In the genomic region with DNA sequence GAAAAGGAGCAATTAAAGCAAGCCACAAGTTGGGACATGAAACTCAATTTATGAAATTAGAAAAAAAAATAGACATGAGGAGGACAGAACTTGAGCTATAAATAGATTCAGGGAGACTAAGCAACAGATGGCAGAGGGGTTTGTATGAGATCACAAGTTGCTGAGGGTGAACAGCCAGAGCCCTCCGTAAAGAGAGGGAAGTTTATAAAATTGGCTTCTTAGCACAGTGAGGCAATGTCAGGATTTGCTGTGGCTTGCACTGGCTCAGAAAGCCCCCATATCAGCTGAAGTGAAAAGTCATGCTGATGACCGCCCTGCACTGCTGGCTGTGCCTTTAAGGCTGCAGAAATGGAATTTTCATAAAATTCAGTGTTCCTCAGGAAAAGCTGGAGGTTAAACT, we compare ENCODE assay signal across 16 cellular contexts.
A peak's percentile ranks its signal among the peaks of the same experiment; 100 is the strongest.
DNase-seq lines count a peak whose midpoint lies in the region; ATAC-seq and TF ChIP-seq lines count a peak whose summit lies in the region.
"Had no signal": no experiment of that assay in that cellular context is flagged by ENCODE, and none has a peak within 500 bp of the region (broad histone marks: within the 10 kb centered on the region; RNA-seq: fewer than 3 reads in every experiment).

No MANE protein-coding gene starts in this region.

- H3K9me3 ChIP-seq in HEK293 (ENCODE audit: control insufficient read depth, insufficient read depth, low read depth, low read length) = no peaks in the 10 kb centered on the region
- peaks cover 0 to 10% (median 0%) of the 10 kb centered on the region in 3 donors for H3K9me3 ChIP-seq in gastroesophageal sphincter
- no peaks in the 10 kb centered on the region for H3K9me3 ChIP-seq in gastrocnemius medialis
- no peaks in the 10 kb centered on the region for H3K9me3 ChIP-seq in neural progenitor cell (ENCODE audit: low read depth)

- peaks cover 6% of the 10 kb centered on the region for H3K9me3 Mint-ChIP-seq in neural progenitor cell

- H3K27ac Mint-ChIP-seq in neural progenitor cell = no peak overlapping the region
- H3K27ac Mint-ChIP-seq: activated B cell treated with CpG ODN at 0.5 μM for 24 hours; dendritic cell treated with granulocyte-macrophage colony-stimulating factor and Interleukin-4, amounts not matched to agents 40 ng/mL and 50 ng/mL, for 4 days; IgD-negative memory B cell; stimulated activated naive B cell treated with anti-CD40 and anti-IgM and Interleukin-4, amounts not matched to agents 10 μg/mL and 1 μg/mL and 100 μg/mL, for 72 hours; T-helper 1 cell treated with Interleukin-12 subunit alpha and Interleukin-12 subunit beta and Interleukin-4 antibody, amounts not matched to agents 30 μg/mL and 1 μg/mL, for 36 hours had no signal

- H2AFZ ChIP-seq in neural progenitor cell (replicated peaks) = no peak overlapping the region

- H3K27ac ChIP-seq in HEK293 (ENCODE audit: extremely low read depth, low read depth, low read length) (no peak overlapping the region), gastroesophageal sphincter (peak overlapping the region; percentile 5 to 50 (median 28)), gastrocnemius medialis (peak overlapping the region; percentile 37 to 58 (median 46)), neural progenitor cell (no peak overlapping the region)

- no peaks in the 10 kb centered on the region for H4K20me1 ChIP-seq in neural progenitor cell (ENCODE audit: low read depth)

- intact Hi-C loops in gastrocnemius medialis (cut with DNase I; ENCODE audit: low total_unique reads) = no loop called here

- no peak for ATAC-seq in gastroesophageal sphincter
- peak in 1 of 2 donors; percentile 31 for ATAC-seq in gastrocnemius medialis
- ATAC-seq in GM21825 (IDR thresholded peaks at IDR 0.05; ENCODE audit: unreplicated experiment) = no peak
- ATAC-seq: stimulated activated naive B cell treated with anti-CD40 and anti-IgM and Interleukin-4, amounts not matched to agents 10 μg/mL and 1 μg/mL and 100 μg/mL, for 72 hours had no signal

- no peak for TF ChIP-seq EP300 in gastroesophageal sphincter (IDR thresholded peaks at IDR 0.05)

- H3K79me2 ChIP-seq in neural progenitor cell (ENCODE audit: low read depth) = no peaks in the 10 kb centered on the region

- in situ Hi-C loops in gastrocnemius medialis (cut with MboI; ENCODE audit: low sequenced_read_pairs in 4 of 4) = no loop called here

- no peaks in the 10 kb centered on the region for H3K36me3 Mint-ChIP-seq in neural progenitor cell
- H3K36me3 Mint-ChIP-seq: IgD-negative memory B cell; stimulated activated naive B cell treated with anti-CD40 and anti-IgM and Interleukin-4, amounts not matched to agents 10 μg/mL and 1 μg/mL and 100 μg/mL, for 72 hours had no signal

- H3K27me3 Mint-ChIP-seq in neural progenitor cell (ENCODE audit: insufficient read depth, low read depth) = no peaks in the 10 kb centered on the region
- H3K27me3 Mint-ChIP-seq: dendritic cell treated with granulocyte-macrophage colony-stimulating factor and Interleukin-4, amounts not matched to agents 40 ng/mL and 50 ng/mL, for 4 days; IgD-negative memory B cell; stimulated activated naive B cell treated with anti-CD40 and anti-IgM and Interleukin-4, amounts not matched to agents 10 μg/mL and 1 μg/mL and 100 μg/mL, for 72 hours had no signal

- H3K27me3 ChIP-seq in gastroesophageal sphincter (no peaks in the 10 kb centered on the region), gastrocnemius medialis (no peaks in the 10 kb centered on the region), neural progenitor cell (no peaks in the 10 kb centered on the region)
- H3K27me3 ChIP-seq: spleen had no signal

- no peaks in the 10 kb centered on the region for H3F3A ChIP-seq in neural progenitor cell (ENCODE audit: low read depth)

- no peak overlapping the region for H3K4me3 ChIP-seq in HEK293 (ENCODE audit: low read depth, low read length)
- no peak overlapping the region for H3K4me3 ChIP-seq in gastroesophageal sphincter
- no peak overlapping the region for H3K4me3 ChIP-seq in gastrocnemius medialis
- H3K4me3 ChIP-seq in neural progenitor cell = no peak overlapping the region
- H3K4me3 ChIP-seq: spleen had no signal

- TF ChIP-seq CTCF in HEK293 (tag by site-specific recombination; IDR thresholded peaks at IDR 0.05) (no peak), gastroesophageal sphincter (IDR thresholded peaks at IDR 0.05) (no peak), gastrocnemius medialis (IDR thresholded peaks at IDR 0.05 in 4 of 5, conservative IDR thresholded peaks at IDR 0.05 in 1 of 5) (no peak), neural progenitor cell (IDR thresholded peaks at IDR 0.05) (no peak)

- H3K4me1 ChIP-seq in HEK293 (ENCODE audit: control insufficient read depth, insufficient read depth, low read length) = no peaks in the 10 kb centered on the region; the same call in 1 of the 2 replicates
- peaks cover 6 to 34% (median 11%) of the 10 kb centered on the region in 3 donors for H3K4me1 ChIP-seq in gastroesophageal sphincter
- H3K4me1 ChIP-seq in gastrocnemius medialis = peaks cover 11 to 24% of the 10 kb centered on the region in 2 donors
- H3K4me1 ChIP-seq in neural progenitor cell = peaks cover 13% of the 10 kb centered on the region

- no peak overlapping the region for H3K9ac ChIP-seq in neural progenitor cell

- DNase-seq in NCI-H69 (lab: John Stamatoyannopoulos, UW) (peak; percentile 86), gastrocnemius medialis (no peak), neural progenitor cell (ENCODE audit: low spot score) (no peak), HK-2 (ENCODE audit: unreplicated experiment) (no peak)
- no peak for DNase-seq in activated CD4-positive, alpha-beta T cell treated with anti-CD3 and anti-CD28 coated beads for 48 hours
- DNase-seq: activated B cell treated with CpG ODN at 0.5 μM for 24 hours; NCI-H187; NCI-H774; spleen; stimulated activated naive B cell treated with anti-CD40 and anti-IgM and Interleukin-4, amounts not matched to agents 10 μg/mL and 1 μg/mL and 100 μg/mL, for 72 hours had no signal

- 38% methylated on average over 2 of the region's 2 CpGs; no CpG with 5 or more reads in 1 of the 2 donors for WGBS in gastroesophageal sphincter (ENCODE audit: low coverage in 1 of 2), 2 donors

- CTCF ChIA-PET in HEK293 (lab: Yijun Ruan, JAX) = no interaction called here

- no peaks in the 10 kb centered on the region for H3K36me3 ChIP-seq in HEK293 (ENCODE audit: control insufficient read depth in 2 of 2, insufficient read depth in 1 of 2, low read length in 2 of 2)
- H3K36me3 ChIP-seq in gastroesophageal sphincter = no peaks in the 10 kb centered on the region
- no peaks in the 10 kb centered on the region for H3K36me3 ChIP-seq in gastrocnemius medialis
- no peaks in the 10 kb centered on the region for H3K36me3 ChIP-seq in neural progenitor cell
- H3K36me3 ChIP-seq: spleen had no signal

- no peak overlapping the region for H3K4me3 Mint-ChIP-seq in neural progenitor cell
- H3K4me3 Mint-ChIP-seq: activated B cell treated with CpG ODN at 0.5 μM for 24 hours; dendritic cell treated with granulocyte-macrophage colony-stimulating factor and Interleukin-4, amounts not matched to agents 40 ng/mL and 50 ng/mL, for 4 days; IgD-negative memory B cell; stimulated activated naive B cell treated with anti-CD40 and anti-IgM and Interleukin-4, amounts not matched to agents 10 μg/mL and 1 μg/mL and 100 μg/mL, for 72 hours; T-helper 1 cell treated with Interleukin-12 subunit alpha and Interleukin-12 subunit beta and Interleukin-4 antibody, amounts not matched to agents 30 μg/mL and 1 μg/mL, for 36 hours had no signal

- POLR2A ChIA-PET in HEK293 (lab: Yijun Ruan, JAX) = no interaction called here

- H3K4me2 ChIP-seq in neural progenitor cell = no peak overlapping the region

- TF ChIP-seq POLR2A in gastroesophageal sphincter (IDR thresholded peaks at IDR 0.05) = no peak
- no peak for TF ChIP-seq POLR2A in gastrocnemius medialis (IDR thresholded peaks at IDR 0.05)

- H3K4me1 Mint-ChIP-seq in neural progenitor cell = peaks cover 12% of the 10 kb centered on the region
- H3K4me1 Mint-ChIP-seq: activated B cell treated with CpG ODN at 0.5 μM for 24 hours; stimulated activated naive B cell treated with anti-CD40 and anti-IgM and Interleukin-4, amounts not matched to agents 10 μg/mL and 1 μg/mL and 100 μg/mL, for 72 hours had no signal

TF ChIP-seq in HEK293, 187 proteins besides CTCF, POLR2A, EP300 and RAD21:
- TF ChIP-seq WT1 (tag by site-specific recombination; IDR thresholded peaks at IDR 0.05) (peak; percentile 18; the same call in 1 of the 2 replicates), ZSCAN30 (tag by site-specific recombination; IDR thresholded peaks at IDR 0.05) (no peak), SCRT2 (tag by site-specific recombination; IDR thresholded peaks at IDR 0.05) (peak; percentile 62)

Comparison
In these comparisons a context has a peak if more than half of its experiments do, and no peak if none do; other contexts are left out.
1. H3K27ac ChIP-seq: peak in gastroesophageal sphincter (4 of 4) and gastrocnemius medialis (4 of 4); none in HEK293 (single experiment) and neural progenitor cell (single experiment).